1 cellular context compared by ENCODE assay signal in genomic region chr15:58528197-58528870, GRCh38.
TF ChIP-seq lines count a peak whose summit lies in the region.

No MANE protein-coding gene starts in this region.

TF ChIP-seq in HepG2, 621 proteins besides CTCF, POLR2A, EP300 and RAD21 (continued from another document and continues in another):
- TF ChIP-seq SNAPC4 (CRISPR knock-in tag; IDR thresholded peaks at IDR 0.05), result no peak
- no peak; the same call in 1 of the 2 replicates for TF ChIP-seq ZNF431 (CRISPR knock-in tag; IDR thresholded peaks at IDR 0.05; ENCODE audit: borderline replicate concordance, low read depth)
- no peak for TF ChIP-seq CC2D1A (CRISPR knock-in tag; IDR thresholded peaks at IDR 0.05)
- TF ChIP-seq ZNF275 (CRISPR knock-in tag; IDR thresholded peaks at IDR 0.05; ENCODE audit: borderline replicate concordance), result no peak
- TF ChIP-seq ZNF703 (CRISPR knock-in tag; IDR thresholded peaks at IDR 0.05; ENCODE audit: borderline replicate concordance), result no peak
- TF ChIP-seq NR2F1 (CRISPR knock-in tag; IDR thresholded peaks at IDR 0.05), result no peak
- TF ChIP-seq SMYD3 (CRISPR knock-in tag; IDR thresholded peaks at IDR 0.05), result no peak
- no peak for TF ChIP-seq CBX2 (IDR thresholded peaks at IDR 0.05; ENCODE audit: low read depth, low read length)
- TF ChIP-seq CBX2 (CRISPR knock-in tag; IDR thresholded peaks at IDR 0.05; ENCODE audit: low read depth), result no peak
- TF ChIP-seq HDAC1 (CRISPR knock-in tag; IDR thresholded peaks at IDR 0.05), result peak; percentile 74
- no peak for TF ChIP-seq ZNF326 (CRISPR knock-in tag; IDR thresholded peaks at IDR 0.05; ENCODE audit: borderline replicate concordance)
- TF ChIP-seq ASH2L (IDR thresholded peaks at IDR 0.05; ENCODE audit: insufficient read length, low read depth, low read length), result peak; percentile 87
- peak; percentile 34; the same call in 1 of the 2 replicates for TF ChIP-seq ZHX1 (CRISPR knock-in tag; IDR thresholded peaks at IDR 0.05; ENCODE audit: low read depth)
- no peak for TF ChIP-seq RBFOX2 (IDR thresholded peaks at IDR 0.05; ENCODE audit: low read depth, low read length)
- TF ChIP-seq ZNF34 (CRISPR knock-in tag; IDR thresholded peaks at IDR 0.05; ENCODE audit: borderline replicate concordance), result no peak
- no peak for TF ChIP-seq GLMP (CRISPR knock-in tag; IDR thresholded peaks at IDR 0.05; ENCODE audit: borderline replicate concordance)
- no peak for TF ChIP-seq ZNF781 (CRISPR knock-in tag; IDR thresholded peaks at IDR 0.05; ENCODE audit: borderline replicate concordance, not compliant biosample characterization)
- TF ChIP-seq PBX3 (CRISPR knock-in tag; IDR thresholded peaks at IDR 0.05; ENCODE audit: borderline replicate concordance), result no peak
- TF ChIP-seq SIX4 (CRISPR knock-in tag; IDR thresholded peaks at IDR 0.05), result peak; percentile 73; the same call in 1 of the 2 replicates
- no peak for TF ChIP-seq IKZF5 (CRISPR knock-in tag; IDR thresholded peaks at IDR 0.05)
- no peak for TF ChIP-seq UBTF (CRISPR knock-in tag; IDR thresholded peaks at IDR 0.05)
- no peak for TF ChIP-seq FOXK1 (CRISPR knock-in tag; IDR thresholded peaks at IDR 0.05; ENCODE audit: borderline replicate concordance, low read depth)
- TF ChIP-seq ZNF563 (CRISPR knock-in tag; IDR thresholded peaks at IDR 0.05), result no peak
- TF ChIP-seq ZNF367 (CRISPR knock-in tag; IDR thresholded peaks at IDR 0.05; ENCODE audit: borderline replicate concordance), result 0 out of 2 replicates have a peak, but pooled peaks have one; percentile 31
- TF ChIP-seq ZNF18 (CRISPR knock-in tag; IDR thresholded peaks at IDR 0.05; ENCODE audit: insufficient replicate concordance), result no peak
- TF ChIP-seq RNF219 (CRISPR knock-in tag; IDR thresholded peaks at IDR 0.05), result no peak
- TF ChIP-seq MAZ (IDR thresholded peaks at IDR 0.05; ENCODE audit: borderline replicate concordance, low read depth, low read length), result no peak
- TF ChIP-seq MAZ (CRISPR knock-in tag; IDR thresholded peaks at IDR 0.05; ENCODE audit: low read depth), result no peak
- TF ChIP-seq IRF1 (CRISPR knock-in tag; IDR thresholded peaks at IDR 0.05; ENCODE audit: low read depth), result no peak
- TF ChIP-seq HNRNPL (IDR thresholded peaks at IDR 0.05; ENCODE audit: low read depth, low read length), result no peak
- no peak for TF ChIP-seq ATF5 (CRISPR knock-in tag; IDR thresholded peaks at IDR 0.05; ENCODE audit: low read depth)
- TF ChIP-seq ZNF136 (CRISPR knock-in tag; IDR thresholded peaks at IDR 0.05; ENCODE audit: low read depth), result no peak
- TF ChIP-seq TRIM22 (IDR thresholded peaks at IDR 0.05), result no peak
- TF ChIP-seq POLR2AphosphoS5 (IDR thresholded peaks at IDR 0.05; ENCODE audit: low read depth, low read length), result no peak
